Comparison of ENCODE assay signal across 28 cellular contexts in genomic region chr16:89073346-89074221, GRCh38.
"Had no signal": no experiment of that assay in that cellular context is flagged by ENCODE, and none has a peak within 500 bp of the region (broad histone marks: within the 10 kb centered on the region; RNA-seq: fewer than 3 reads in every experiment).

No MANE protein-coding gene starts in this region.

- H3K9me3 ChIP-seq: adrenal gland, body of pancreas, colonic mucosa, esophagus squamous epithelium, lower lobe of right lung had no signal

- H3K27ac ChIP-seq: adrenal gland, body of pancreas, colonic mucosa, epithelial cell of prostate, esophagus squamous epithelium, heart right ventricle, lower lobe of right lung, neural progenitor cell, skin epidermis had no signal

- ATAC-seq: activated T-cell treated with anti-CD3 and anti-CD28 coated beads, Interleukin-2, amount 50 U/mL, for 72 hours; body of pancreas; left lobe of liver; natural killer cell; sciatic nerve; stimulated activated memory B cell treated with anti-CD40 and anti-IgM and Interleukin-4, amounts not matched to agents 10 μg/mL and 1 μg/mL and 100 μg/mL, for 72 hours; stimulated activated naive CD8-positive, alpha-beta T cell treated with anti-CD3 and anti-CD28 coated beads, Interleukin-15, amount 100 ng/mL, for 72 hours had no signal

- H3K9ac ChIP-seq: neural progenitor cell had no signal

- DNase-seq: activated CD4-positive, alpha-beta T cell treated with anti-CD3 and anti-CD28 coated beads for 4 hours; activated CD4-positive, alpha-beta T cell treated with anti-CD3 and anti-CD28 coated beads, Interleukin-2, amount 50 U/mL, for 4 hours; activated naive CD4-positive, alpha-beta T cell; activated naive CD8-positive, alpha-beta T cell treated with anti-CD3 and anti-CD28 coated beads for 36 hours; activated T-cell treated with anti-CD3 and anti-CD28 coated beads for 4 hours; activated T-cell treated with anti-CD3 and anti-CD28 coated beads, Interleukin-2, amount 50 U/mL, for 72 hours; adrenal gland; aorta; body of pancreas; colonic mucosa; effector CD8-positive, alpha-beta T cell; esophagus squamous epithelium; foreskin melanocyte; heart right ventricle; lower lobe of right lung; mesenchymal stem cell; natural killer cell; stimulated activated CD4-positive, alpha-beta T cell treated with anti-CD3 and anti-CD28 coated beads, Interleukin-12 subunit alpha, Interleukin-12 subunit beta, amount 100 ng/mL, for 4 hours; stimulated activated CD4-positive, alpha-beta T cell treated with anti-CD3 and anti-CD28 coated beads, Interleukin-4, amount 100 ng/mL, for 1 hour; stimulated activated naive CD8-positive, alpha-beta T cell treated with anti-CD3 and anti-CD28 coated beads, Interleukin-15, amount 100 ng/mL, for 72 hours; substantia nigra had no signal

- H3K4me2 ChIP-seq: neural progenitor cell had no signal

- H3K36me3 ChIP-seq: adrenal gland, colonic mucosa, esophagus squamous epithelium, heart right ventricle, lower lobe of right lung, neural progenitor cell had no signal

- FAIRE-seq: endometrium had no signal

- H3K4me3 ChIP-seq: adrenal gland, body of pancreas, colonic mucosa, esophagus squamous epithelium, heart right ventricle, lower lobe of right lung, neural progenitor cell, skin epidermis had no signal

- H2AFZ ChIP-seq: neural progenitor cell had no signal

- H3K4me1 ChIP-seq: adrenal gland, body of pancreas, colonic mucosa, esophagus squamous epithelium, lower lobe of right lung had no signal

- H3K27me3 ChIP-seq: body of pancreas, colonic mucosa, neural progenitor cell had no signal
